Comparison of ENCODE assay signal across 7 cellular contexts in genomic region chr10:102820008-102820407, GRCh38. TPM values are rescaled to one million over a fixed set of nuclear protein-coding genes. Genes with fewer than 3 reads are reported as not detected.
"Had no signal": no experiment of that assay in that cellular context is flagged by ENCODE, and none has a peak within 500 bp of the region (broad histone marks: within the 10 kb centered on the region; RNA-seq: fewer than 3 reads in every experiment).

No MANE protein-coding gene starts in this region.

RNA-seq across cellular contexts. Expression of gene CYP17A1, which starts 17.2 kb away (rescaled TPM):
- total RNA-seq: GM23248, H4, H7, HFFc6, HT-29, IMR-90 had no signal
- polyA plus RNA-seq: GM23248, IMR-90, K562 had no signal

RNA-seq across cellular contexts. Expression of gene AS3MT, which starts 49.3 kb away (rescaled TPM):
- total RNA-seq: H4, HT-29 had no signal
